Comparison of ENCODE assay signal across 16 cellular contexts in the genomic region with DNA sequence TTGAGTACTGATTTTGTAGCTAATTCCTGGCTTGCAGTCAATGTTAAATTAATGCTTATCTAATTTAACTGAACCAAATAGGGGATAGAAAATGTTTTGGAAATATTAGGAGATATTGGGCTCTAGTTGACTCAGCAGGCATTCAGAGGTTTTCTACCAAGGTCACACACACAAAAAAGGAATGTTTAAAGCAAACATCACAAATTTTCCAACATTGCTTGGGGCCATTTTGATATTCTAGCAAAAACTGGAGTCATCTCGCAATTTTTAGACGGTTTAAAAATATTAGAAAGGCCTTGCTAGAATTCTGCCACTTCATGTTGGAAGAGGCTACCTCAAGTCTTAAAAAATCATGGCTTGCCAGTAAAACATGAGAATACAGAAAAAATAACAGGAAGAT.
DNase-seq lines count a peak whose midpoint lies in the region; TF ChIP-seq lines count a peak whose summit lies in the region.
"Had no signal": no experiment of that assay in that cellular context is flagged by ENCODE, and none has a peak within 500 bp of the region (broad histone marks: within the 10 kb centered on the region; RNA-seq: fewer than 3 reads in every experiment).

No MANE protein-coding gene starts in this region.

- no peak overlapping the region for H3K4me3 ChIP-seq in mesenchymal stem cell (ENCODE audit: insufficient read depth in 1 of 2, low read depth in 1 of 2, low read length in 2 of 2)
- H3K4me3 ChIP-seq: GM12878, GM23338 had no signal

- no peak overlapping the region for H3K23ac ChIP-seq in mesenchymal stem cell (ENCODE audit: low read length in 2 of 2)

- no peaks in the 10 kb centered on the region for H3K27me3 ChIP-seq in mesenchymal stem cell (ENCODE audit: control insufficient read depth in 1 of 2, insufficient read depth in 1 of 2, low read length in 2 of 2)

- no peak overlapping the region for H3K4me2 ChIP-seq in mesenchymal stem cell (ENCODE audit: low read length, poor library complexity, severe bottlenecking)
- H3K4me2 ChIP-seq: GM23338 had no signal

- no peak overlapping the region for H3K4ac ChIP-seq in mesenchymal stem cell (ENCODE audit: low read depth in 1 of 2, low read length in 2 of 2)

- H2AFZ ChIP-seq in mesenchymal stem cell (ENCODE audit: low read depth, low read length), result no peak overlapping the region
- H2AFZ ChIP-seq: GM23338 had no signal

- no peak overlapping the region for H3K18ac ChIP-seq in mesenchymal stem cell (ENCODE audit: low read depth in 1 of 2, low read length in 2 of 2)

- H3K27ac Mint-ChIP-seq in chondrocyte (ENCODE audit: unreplicated experiment), result peak overlapping the region; percentile 65
- peak overlapping the region; percentile 7 for H3K27ac Mint-ChIP-seq in type B pancreatic cell
- H3K27ac Mint-ChIP-seq: CD4-positive, alpha-beta memory T cell; GM23338; H9 had no signal

- H2BK12ac ChIP-seq in mesenchymal stem cell (ENCODE audit: low read length in 2 of 2), result no peak overlapping the region

- no peaks in the 10 kb centered on the region for H3K36me3 Mint-ChIP-seq in chondrocyte (ENCODE audit: low read depth)
- H3K36me3 Mint-ChIP-seq in type B pancreatic cell, result no peaks in the 10 kb centered on the region
- H3K36me3 Mint-ChIP-seq: CD4-positive, alpha-beta memory T cell had no signal

- H3K27me3 Mint-ChIP-seq in chondrocyte (ENCODE audit: low read depth) (no peaks in the 10 kb centered on the region), type B pancreatic cell (no peaks in the 10 kb centered on the region)
- H3K27me3 Mint-ChIP-seq: CD4-positive, alpha-beta memory T cell had no signal

- no peak overlapping the region for H2BK120ac ChIP-seq in mesenchymal stem cell (ENCODE audit: low read depth, low read length)

- no peak for TF ChIP-seq CTCF in chondrocyte (IDR thresholded peaks at IDR 0.05)
- TF ChIP-seq CTCF in type B pancreatic cell (conservative IDR thresholded peaks at IDR 0.05), result no peak

- H3K4me1 ChIP-seq in mesenchymal stem cell (ENCODE audit: control insufficient read depth, insufficient read depth, low read depth, low read length), result no peaks in the 10 kb centered on the region

- peak; percentile 57 for DNase-seq in M059J (ENCODE audit: low read depth)
- no peak for DNase-seq in chondrocyte (ENCODE audit: low spot score)
- DNase-seq in type B pancreatic cell (ENCODE audit: extremely low spot score, unreplicated experiment), result no peak
- no peak for DNase-seq in NCI-H146 treated with DMSO at 0.1 percent for 48 hours (lab: John Stamatoyannopoulos, UW; ENCODE audit: unreplicated experiment)
- DNase-seq in mesenchymal stem cell, result no peak
- DNase-seq in inferior parietal cortex (ENCODE audit: extremely low spot score), result no peak
- DNase-seq: C1 segment of cervical spinal cord; Calu3; CD4-positive, alpha-beta memory T cell; COR-L47; DMS53; DMS79 treated with DMSO at 0.1 percent for 48 hours; GDM1; H9 had no signal

- H4K8ac ChIP-seq in mesenchymal stem cell (ENCODE audit: low read length), result no peak overlapping the region

- H3K9me3 Mint-ChIP-seq in chondrocyte (ENCODE audit: low read depth) (peaks cover 5% of the 10 kb centered on the region), type B pancreatic cell (no peaks in the 10 kb centered on the region)
- H3K9me3 Mint-ChIP-seq: GM23338, H9 had no signal

- no peak overlapping the region for H3K14ac ChIP-seq in mesenchymal stem cell (ENCODE audit: low read length in 2 of 2)

- no peak overlapping the region for H3K4me3 Mint-ChIP-seq in chondrocyte (ENCODE audit: unreplicated experiment)
- H3K4me3 Mint-ChIP-seq in type B pancreatic cell, result no peak overlapping the region
- H3K4me3 Mint-ChIP-seq: CD4-positive, alpha-beta memory T cell; GM23338; H9 had no signal

- H3K79me1 ChIP-seq in mesenchymal stem cell (replicated peaks; ENCODE audit: low read length, poor library complexity, severe bottlenecking), result no peaks in the 10 kb centered on the region

- H3K36me3 ChIP-seq in mesenchymal stem cell (ENCODE audit: control insufficient read depth in 1 of 2, insufficient read depth in 2 of 2, low read depth in 1 of 2, low read length in 2 of 2), result no peaks in the 10 kb centered on the region

- WGBS in mesenchymal stem cell, result 94% methylated on average over 2 of the region's 2 CpGs

- H3K9ac ChIP-seq in mesenchymal stem cell (ENCODE audit: low read length), result no peak overlapping the region

- no peak overlapping the region for H2AK5ac ChIP-seq in mesenchymal stem cell (ENCODE audit: low read length, severe bottlenecking)

- H3K27ac ChIP-seq in mesenchymal stem cell (ENCODE audit: low read length, poor library complexity, severe bottlenecking), result no peak overlapping the region

- H2BK5ac ChIP-seq in mesenchymal stem cell (ENCODE audit: low read depth, low read length, poor library complexity, severe bottlenecking), result no peak overlapping the region

- H3K4me1 Mint-ChIP-seq in chondrocyte (ENCODE audit: low read depth) (peaks cover 20% of the 10 kb centered on the region), type B pancreatic cell (ENCODE audit: unreplicated experiment) (no peaks in the 10 kb centered on the region)
- H3K4me1 Mint-ChIP-seq: CD4-positive, alpha-beta memory T cell; GM23338; H9 had no signal

- H4K91ac ChIP-seq in mesenchymal stem cell (ENCODE audit: low read length), result no peak overlapping the region

- H2BK15ac ChIP-seq in mesenchymal stem cell (ENCODE audit: low read depth, poor library complexity, severe bottlenecking), result no peak overlapping the region

- no peaks in the 10 kb centered on the region for H3K9me3 ChIP-seq in mesenchymal stem cell (ENCODE audit: control insufficient read depth, low read length)
